ENCODE assay signal across 1 cellular context in the genomic region with DNA sequence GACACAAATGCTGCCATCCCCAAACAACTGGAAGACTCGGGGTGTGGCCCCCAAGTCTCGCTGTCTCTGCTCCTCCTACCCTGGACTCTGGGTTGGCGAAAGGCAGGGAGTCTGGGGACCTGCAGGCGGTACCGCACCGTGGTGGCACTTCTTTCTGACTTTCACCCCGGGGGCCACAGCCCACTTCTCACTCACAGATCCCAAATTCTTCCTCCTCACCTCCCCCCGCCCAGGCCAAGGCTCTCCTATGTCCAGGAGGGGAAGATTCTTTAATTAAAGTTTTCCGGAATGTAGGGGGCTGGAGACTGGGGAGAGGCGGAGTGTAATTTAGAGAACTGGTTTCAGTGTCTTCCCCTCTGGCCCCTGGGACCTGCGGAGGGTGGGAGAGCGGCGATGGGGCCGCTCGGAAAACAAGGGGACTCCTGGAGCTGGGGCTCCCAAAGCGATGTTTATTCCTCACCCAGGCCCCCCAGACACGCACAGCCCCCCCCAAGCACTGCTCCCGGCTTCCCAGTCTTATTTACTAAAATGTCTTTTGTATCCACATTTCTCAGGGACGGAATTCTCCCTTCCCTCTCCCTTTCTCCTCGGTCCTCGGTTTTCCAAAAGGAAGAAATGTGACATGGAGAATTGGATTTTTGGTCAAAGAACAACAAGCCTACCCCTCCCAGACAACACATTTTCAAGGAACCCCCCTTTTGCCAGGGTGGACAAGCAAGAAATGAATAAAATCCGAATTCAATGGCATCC.
TF ChIP-seq lines count a peak whose summit lies in the region.

No MANE protein-coding gene starts in this region.

TF ChIP-seq in K562, 482 proteins besides CTCF, POLR2A, EP300 and RAD21:
- no peak for TF ChIP-seq SNIP1 (IDR thresholded peaks at IDR 0.05; ENCODE audit: low read depth)
- TF ChIP-seq RCOR1 (IDR thresholded peaks at IDR 0.05; ENCODE audit: borderline replicate concordance in 1 of 2, low read depth in 2 of 2, low read length in 2 of 2): no peak
- TF ChIP-seq, protein P1, sequence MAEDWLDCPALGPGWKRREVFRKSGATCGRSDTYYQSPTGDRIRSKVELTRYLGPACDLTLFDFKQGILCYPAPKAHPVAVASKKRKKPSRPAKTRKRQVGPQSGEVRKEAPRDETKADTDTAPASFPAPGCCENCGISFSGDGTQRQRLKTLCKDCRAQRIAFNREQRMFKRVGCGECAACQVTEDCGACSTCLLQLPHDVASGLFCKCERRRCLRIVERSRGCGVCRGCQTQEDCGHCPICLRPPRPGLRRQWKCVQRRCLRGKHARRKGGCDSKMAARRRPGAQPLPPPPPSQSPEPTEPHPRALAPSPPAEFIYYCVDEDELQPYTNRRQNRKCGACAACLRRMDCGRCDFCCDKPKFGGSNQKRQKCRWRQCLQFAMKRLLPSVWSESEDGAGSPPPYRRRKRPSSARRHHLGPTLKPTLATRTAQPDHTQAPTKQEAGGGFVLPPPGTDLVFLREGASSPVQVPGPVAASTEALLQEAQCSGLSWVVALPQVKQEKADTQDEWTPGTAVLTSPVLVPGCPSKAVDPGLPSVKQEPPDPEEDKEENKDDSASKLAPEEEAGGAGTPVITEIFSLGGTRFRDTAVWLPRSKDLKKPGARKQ (CRISPR knock-in tag; IDR thresholded peaks at IDR 0.05): no peak
- TF ChIP-seq HNRNPUL1 (IDR thresholded peaks at IDR 0.05; ENCODE audit: low read length): no peak
- TF ChIP-seq ZNF12 (CRISPR knock-in tag; IDR thresholded peaks at IDR 0.05): no peak
- no peak for TF ChIP-seq EHMT2 (IDR thresholded peaks at IDR 0.05)
- no peak for TF ChIP-seq ZBTB1 (CRISPR knock-in tag; IDR thresholded peaks at IDR 0.05; ENCODE audit: borderline replicate concordance, low read depth)
- no peak for TF ChIP-seq MAZ (CRISPR knock-in tag; conservative IDR thresholded peaks at IDR 0.05 in 1 of 2, IDR thresholded peaks at IDR 0.05 in 1 of 2)
- TF ChIP-seq EP400 (IDR thresholded peaks at IDR 0.05): no peak
- TF ChIP-seq KAT8 (IDR thresholded peaks at IDR 0.05; ENCODE audit: low read depth): no peak
- TF ChIP-seq, protein P2, sequence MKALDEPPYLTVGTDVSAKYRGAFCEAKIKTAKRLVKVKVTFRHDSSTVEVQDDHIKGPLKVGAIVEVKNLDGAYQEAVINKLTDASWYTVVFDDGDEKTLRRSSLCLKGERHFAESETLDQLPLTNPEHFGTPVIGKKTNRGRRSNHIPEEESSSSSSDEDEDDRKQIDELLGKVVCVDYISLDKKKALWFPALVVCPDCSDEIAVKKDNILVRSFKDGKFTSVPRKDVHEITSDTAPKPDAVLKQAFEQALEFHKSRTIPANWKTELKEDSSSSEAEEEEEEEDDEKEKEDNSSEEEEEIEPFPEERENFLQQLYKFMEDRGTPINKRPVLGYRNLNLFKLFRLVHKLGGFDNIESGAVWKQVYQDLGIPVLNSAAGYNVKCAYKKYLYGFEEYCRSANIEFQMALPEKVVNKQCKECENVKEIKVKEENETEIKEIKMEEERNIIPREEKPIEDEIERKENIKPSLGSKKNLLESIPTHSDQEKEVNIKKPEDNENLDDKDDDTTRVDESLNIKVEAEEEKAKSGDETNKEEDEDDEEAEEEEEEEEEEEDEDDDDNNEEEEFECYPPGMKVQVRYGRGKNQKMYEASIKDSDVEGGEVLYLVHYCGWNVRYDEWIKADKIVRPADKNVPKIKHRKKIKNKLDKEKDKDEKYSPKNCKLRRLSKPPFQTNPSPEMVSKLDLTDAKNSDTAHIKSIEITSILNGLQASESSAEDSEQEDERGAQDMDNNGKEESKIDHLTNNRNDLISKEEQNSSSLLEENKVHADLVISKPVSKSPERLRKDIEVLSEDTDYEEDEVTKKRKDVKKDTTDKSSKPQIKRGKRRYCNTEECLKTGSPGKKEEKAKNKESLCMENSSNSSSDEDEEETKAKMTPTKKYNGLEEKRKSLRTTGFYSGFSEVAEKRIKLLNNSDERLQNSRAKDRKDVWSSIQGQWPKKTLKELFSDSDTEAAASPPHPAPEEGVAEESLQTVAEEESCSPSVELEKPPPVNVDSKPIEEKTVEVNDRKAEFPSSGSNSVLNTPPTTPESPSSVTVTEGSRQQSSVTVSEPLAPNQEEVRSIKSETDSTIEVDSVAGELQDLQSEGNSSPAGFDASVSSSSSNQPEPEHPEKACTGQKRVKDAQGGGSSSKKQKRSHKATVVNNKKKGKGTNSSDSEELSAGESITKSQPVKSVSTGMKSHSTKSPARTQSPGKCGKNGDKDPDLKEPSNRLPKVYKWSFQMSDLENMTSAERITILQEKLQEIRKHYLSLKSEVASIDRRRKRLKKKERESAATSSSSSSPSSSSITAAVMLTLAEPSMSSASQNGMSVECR (CRISPR knock-in tag; IDR thresholded peaks at IDR 0.05): no peak
- TF ChIP-seq SRSF1 (IDR thresholded peaks at IDR 0.05; ENCODE audit: low read depth, low read length): no peak
- TF ChIP-seq NFIC (IDR thresholded peaks at IDR 0.05): no peak
- no peak for TF ChIP-seq HEY1 (CRISPR knock-in tag; IDR thresholded peaks at IDR 0.05; ENCODE audit: borderline replicate concordance)
- TF ChIP-seq ZNF695 (CRISPR knock-in tag; IDR thresholded peaks at IDR 0.05): no peak
- TF ChIP-seq SMARCC2 (IDR thresholded peaks at IDR 0.05; ENCODE audit: low read depth): no peak
TF ChIP-seq in K562: peak in this region for 0.
